ENCODE assay signal across 7 cellular contexts in the genomic region with DNA sequence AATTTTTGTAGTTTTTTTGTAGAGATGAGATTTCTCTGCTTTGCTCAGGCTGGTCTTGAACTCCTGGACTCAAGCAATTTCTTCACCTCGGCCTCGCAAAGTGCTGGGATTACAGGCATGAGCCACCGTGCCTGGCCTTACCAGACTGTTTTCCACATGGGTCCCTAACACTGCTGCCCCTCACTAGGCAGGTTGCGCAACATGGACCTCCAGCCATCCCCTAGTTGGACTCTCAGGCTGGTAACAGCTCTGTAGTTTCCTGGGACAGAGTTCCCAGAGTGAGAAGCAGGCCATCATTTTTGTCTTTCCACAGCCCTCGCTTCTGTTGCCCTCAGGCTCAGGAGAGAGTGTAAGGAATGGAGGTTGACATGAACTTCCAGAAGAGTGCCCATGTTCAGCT.
"Had no signal": no experiment of that assay in that cellular context is flagged by ENCODE, and none has a peak within 500 bp of the region (broad histone marks: within the 10 kb centered on the region; RNA-seq: fewer than 3 reads in every experiment).

No MANE protein-coding gene starts in this region.

- FAIRE-seq: H54, HTR-8/SVneo had no signal

- H2AFZ ChIP-seq: GM23248 had no signal

- H3K4me3 ChIP-seq: GM23248 had no signal

- DNase-seq: GM23248, GOT3, H9, HCEC 1CT, KG1 had no signal

- H3K9ac ChIP-seq: GM23248 had no signal

- H3K27ac ChIP-seq: GM23248 had no signal
